9 cellular contexts compared by ENCODE assay signal in genomic region chr19:45137179-45137761, GRCh38. TPM values are rescaled to one million over a fixed set of nuclear protein-coding genes. Genes with fewer than 3 reads are reported as not detected.
DNase-seq lines count a peak whose midpoint lies in the region; ATAC-seq and TF ChIP-seq lines count a peak whose summit lies in the region.
"Had no signal": no experiment of that assay in that cellular context is flagged by ENCODE, and none has a peak within 500 bp of the region (broad histone marks: within the 10 kb centered on the region; RNA-seq: fewer than 3 reads in every experiment).

No MANE protein-coding gene starts in this region.

- no peak overlapping the region for H2AFZ ChIP-seq in OCI-LY7 (ENCODE audit: low read length)

- H3K9me2 ChIP-seq in OCI-LY7 (ENCODE audit: insufficient read depth, low read length): no peaks in the 10 kb centered on the region

- H3K9me3 ChIP-seq in OCI-LY7 (ENCODE audit: low read length): no peaks in the 10 kb centered on the region

- ATAC-seq in GM18517 (IDR thresholded peaks at IDR 0.05; ENCODE audit: unreplicated experiment) (peak; percentile 82), HG02678 (IDR thresholded peaks at IDR 0.05; ENCODE audit: unreplicated experiment) (peak; percentile 82), naive B cell (ENCODE audit: low read depth in 2 of 2) (peak; percentile 76 to 78)

- no TSS peak for BruUV-seq in OCI-LY7 (replicated peaks; lab: Mats Ljungman, UMichigan)

- no peaks in the 10 kb centered on the region for H3K27me3 Mint-ChIP-seq in naive B cell

- peak overlapping the region; percentile 98 for H3K27ac ChIP-seq in OCI-LY7 (ENCODE audit: low read depth, low read length, poor library complexity, severe bottlenecking)

- peaks cover 47% of the 10 kb centered on the region for H3K79me2 ChIP-seq in OCI-LY7 (ENCODE audit: insufficient read depth, low read depth, low read length)

- H3K4me2 ChIP-seq in OCI-LY7 (ENCODE audit: low read length): peak overlapping the region; percentile 79

- intact Hi-C loops in OCI-LY7 (cut with micrococcal nuclease; ENCODE audit: unreplicated experiment): loop anchor here (1.0 to 5.0 kb wide), 3 partner anchors 41 to 140 kb away; partner anchors contain the start of genes BLOC1S3 and TRAPPC6A

- no peaks in the 10 kb centered on the region for H4K20me1 ChIP-seq in OCI-LY7 (ENCODE audit: insufficient read depth, low read length)

- H3K4me1 ChIP-seq in OCI-LY7 (ENCODE audit: insufficient read depth, low read length, poor library complexity, severe bottlenecking): peaks cover 70% of the 10 kb centered on the region

- peaks cover 30 to 52% (median 48%) of the 10 kb centered on the region in 3 donors for H3K4me1 Mint-ChIP-seq in naive B cell

- peak overlapping the region in 7 of 8 donors; percentile 3 to 88 (median 75) for H3K4me3 Mint-ChIP-seq in naive B cell

- DNase-seq in OCI-LY7 (ENCODE audit: low spot score): peak; percentile 95
- DNase-seq in naive B cell: peak; percentile 22
- no peak for DNase-seq in HuH-7 (ENCODE audit: low spot score)
- DNase-seq in HUDEP-2 (lab: John Stamatoyannopoulos, UW; ENCODE audit: unreplicated experiment in 76 of 76): no peak
- DNase-seq in NCI-H1694 treated with DMSO at 0.1 percent for 48 hours (lab: John Stamatoyannopoulos, UW): no peak
- no peak for DNase-seq in AG20443 (ENCODE audit: low spot score)
- DNase-seq: activated CD8-positive, alpha-beta memory T cell treated with anti-CD3 and anti-CD28 coated beads for 24 hours had no signal

- CTCF ChIA-PET in OCI-LY7 (lab: Charles Lee; ENCODE audit: unreplicated experiment): interaction anchor here (0.7 to 1.5 kb wide), 3 partner anchors 11 to 66 kb away, joined by 3 to 8 read pairs (median 8); no protein-coding TSS in a partner anchor

- H3K9me3 Mint-ChIP-seq in naive B cell: no peaks in the 10 kb centered on the region

- POLR2A ChIA-PET in OCI-LY7 (lab: Charles Lee): interaction anchor here (0.7 to 2.1 kb wide), 5 partner anchors 30 to 385 kb away, joined by 3 to 15 read pairs (median 6); partner anchors contain the start of genes BLOC1S3, PPP1R37 and TRAPPC6A

- no peak for TF ChIP-seq CTCF in OCI-LY7 (conservative IDR thresholded peaks at IDR 0.05; ENCODE audit: low read length)

- peak overlapping the region; percentile 67 to 98 (median 82) for H3K27ac Mint-ChIP-seq in naive B cell

- peaks cover 0 to under 1% of the 10 kb centered on the region in 2 donors for H3K36me3 Mint-ChIP-seq in naive B cell

- H3K36me3 ChIP-seq in OCI-LY7 (ENCODE audit: insufficient read depth, low read length): peaks cover 29% of the 10 kb centered on the region

- peak overlapping the region; percentile 61 for H3K4me3 ChIP-seq in OCI-LY7 (ENCODE audit: low read depth, low read length, poor library complexity, severe bottlenecking)

RNA-seq across cellular contexts. Expression of gene NKPD1, which starts 23.5 kb away (rescaled TPM):
- total RNA-seq in OCI-LY7 (2014; rRNA removed; shearing (Covaris generic)): 0.50 and 1.0 TPM in 2 replicates
- 1.00 and 1.0 TPM in 2 replicates for total RNA-seq in OCI-LY7 (2022)
- not detected for polyA plus RNA-seq in naive B cell (ENCODE audit: low read depth in 6 of 6)

RNA-seq across cellular contexts. Expression of gene TRAPPC6A, which starts 40.8 kb away (rescaled TPM):
- 50.5 and 55.6 TPM in 2 replicates for total RNA-seq in OCI-LY7 (2014; rRNA removed; shearing (Covaris generic))
- total RNA-seq in OCI-LY7 (2022): 70.9 and 81.9 TPM in 2 replicates
- 100 to 1,000 TPM; 114 to 248 (median 134) TPM for polyA plus RNA-seq in naive B cell (ENCODE audit: low read depth in 6 of 6)

RNA-seq across cellular contexts. Expression of gene BLOC1S3, which starts 41.3 kb away (rescaled TPM):
- total RNA-seq in OCI-LY7 (2014; rRNA removed; shearing (Covaris generic)): 8.1 and 9.7 TPM in 2 replicates
- total RNA-seq in OCI-LY7 (2022): 13.8 and 15.4 TPM in 2 replicates
- polyA plus RNA-seq in naive B cell (ENCODE audit: low read depth in 6 of 6): 10 to 100 TPM in 5 of 6 donors, 1 to 10 TPM in 1; 9.1 to 24.5 (median 13.6) TPM

RNA-seq across cellular contexts. Expression of gene PPP1R37, which starts 44.3 kb away (rescaled TPM):
- total RNA-seq in OCI-LY7 (2014; rRNA removed; shearing (Covaris generic)): 35.5 and 48.6 TPM in 2 replicates
- 24.7 and 27.7 TPM in 2 replicates for total RNA-seq in OCI-LY7 (2022)
- 1 to 10 TPM in 1 of 6 donors, under 1 TPM in 4, not detected in 1; 0.20 to 1.4 (median 0.32) TPM for polyA plus RNA-seq in naive B cell (ENCODE audit: low read depth in 6 of 6)

RNA-seq across cellular contexts. Expression of gene GEMIN7, which starts 58.2 kb away (rescaled TPM):
- total RNA-seq in OCI-LY7 (2014; rRNA removed; shearing (Covaris generic)): 45.2 and 60.0 TPM in 2 replicates
- 38.8 and 46.3 TPM in 2 replicates for total RNA-seq in OCI-LY7 (2022)
- polyA plus RNA-seq in naive B cell (ENCODE audit: low read depth in 6 of 6): 100 to 1,000 TPM in 4 of 6 donors, 10 to 100 TPM in 2; 86.8 to 138 (median 102) TPM

Comparison
In these comparisons a context has a peak if more than half of its experiments do, and no peak if none do; other contexts are left out.
1. DNase-seq: peak in OCI-LY7 (single experiment) and naive B cell (single experiment); none in HuH-7 (single experiment), HUDEP-2 (0 of 76), NCI-H1694 treated with DMSO at 0.1 percent for 48 hours (single experiment) and AG20443 (single experiment).
2. Peak in every context shown above with its lines, with median percentiles within 50 percentile points of each other: ATAC-seq.